In the genomic region with DNA sequence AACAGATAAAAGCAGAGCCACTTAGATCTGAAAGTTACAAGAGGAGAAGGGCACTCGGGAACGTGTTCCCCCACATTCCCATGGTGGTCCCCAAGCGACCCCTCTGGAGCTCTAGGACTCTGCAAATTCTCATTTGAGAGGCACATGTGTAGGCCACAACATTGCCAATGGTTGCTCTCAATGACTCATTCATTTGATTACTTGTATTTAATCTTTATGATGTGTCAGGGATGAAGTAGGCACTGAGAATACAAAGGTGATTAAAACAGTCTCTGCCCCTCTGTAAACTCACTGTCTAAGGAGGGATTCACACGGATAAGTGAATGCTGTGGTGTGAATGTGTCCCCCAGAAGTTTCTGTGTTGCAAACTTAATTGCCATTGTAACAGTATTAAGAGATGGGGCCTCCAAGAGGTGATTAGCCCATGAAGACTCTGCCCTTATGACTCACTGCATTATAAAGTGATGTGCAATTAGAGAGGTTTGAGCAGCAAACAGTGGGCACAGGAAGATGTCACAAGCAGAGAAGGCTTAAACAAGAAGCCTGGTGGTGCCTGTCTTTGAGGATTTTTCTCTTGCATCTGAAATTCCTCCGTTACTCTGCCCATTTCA, we compare ENCODE assay signal across 1 cellular context.
TF ChIP-seq lines count a peak whose summit lies in the region.

No MANE protein-coding gene starts in this region.

TF ChIP-seq in K562, 482 proteins besides CTCF, POLR2A, EP300 and RAD21 (continued from another document):
- TF ChIP-seq SMARCC2 (IDR thresholded peaks at IDR 0.05; ENCODE audit: low read depth) (no peak), RBFOX2 (IDR thresholded peaks at IDR 0.05; ENCODE audit: low read depth, low read length) (no peak), SAP30 (IDR thresholded peaks at IDR 0.05; ENCODE audit: borderline replicate concordance, insufficient read depth, low read depth, low read length, poor library complexity, severe bottlenecking) (no peak)
